Comparison of ENCODE assay signal across 1 cellular context in the genomic region with DNA sequence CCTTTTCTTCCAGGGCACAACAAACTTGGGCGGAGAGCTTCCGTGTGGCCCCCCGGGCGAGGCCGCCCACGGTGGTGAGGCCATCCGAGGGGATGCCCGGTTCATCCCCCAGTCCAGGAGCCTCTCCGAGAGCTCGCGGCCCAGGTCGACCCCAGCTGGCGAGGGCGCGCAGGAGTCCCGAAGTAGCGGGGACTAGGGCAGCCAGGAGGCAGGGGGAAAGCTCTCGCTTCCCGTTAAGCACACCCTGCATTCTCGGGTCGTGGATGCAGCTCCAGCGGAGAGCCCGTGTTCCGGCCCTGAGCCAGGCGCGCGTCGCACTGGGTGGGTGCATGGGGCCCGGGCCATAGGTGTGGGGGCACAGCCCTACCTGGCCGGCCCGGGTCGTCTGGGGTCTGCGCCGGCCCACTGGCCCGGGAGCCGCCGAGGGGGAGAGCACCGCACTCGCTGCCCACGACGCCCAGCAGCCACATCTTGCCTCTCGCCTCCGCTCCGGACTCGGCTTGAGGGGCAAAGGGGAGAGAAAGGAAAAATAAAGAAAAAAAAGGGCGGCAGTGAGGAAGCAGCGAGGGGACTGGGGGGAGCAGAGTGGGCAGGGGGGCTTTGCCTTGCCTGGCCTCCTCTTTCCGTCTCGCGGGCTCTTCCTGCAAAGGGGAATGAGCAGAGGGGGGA.
TF ChIP-seq lines count a peak whose summit lies in the region.

No MANE protein-coding gene starts in this region.

TF ChIP-seq in H1, 55 proteins besides CTCF, POLR2A, EP300 and RAD21:
- TF ChIP-seq SUZ12 (IDR thresholded peaks at IDR 0.05; ENCODE audit: low read length), result peak; percentile 10; the same call in 1 of the 2 replicates
- TF ChIP-seq SIN3A (conservative IDR thresholded peaks at IDR 0.05 in 1 of 2, IDR thresholded peaks at IDR 0.05 in 1 of 2; ENCODE audit: low read depth in 1 of 2, low read length in 2 of 2), result no peak
